In the genomic region with DNA sequence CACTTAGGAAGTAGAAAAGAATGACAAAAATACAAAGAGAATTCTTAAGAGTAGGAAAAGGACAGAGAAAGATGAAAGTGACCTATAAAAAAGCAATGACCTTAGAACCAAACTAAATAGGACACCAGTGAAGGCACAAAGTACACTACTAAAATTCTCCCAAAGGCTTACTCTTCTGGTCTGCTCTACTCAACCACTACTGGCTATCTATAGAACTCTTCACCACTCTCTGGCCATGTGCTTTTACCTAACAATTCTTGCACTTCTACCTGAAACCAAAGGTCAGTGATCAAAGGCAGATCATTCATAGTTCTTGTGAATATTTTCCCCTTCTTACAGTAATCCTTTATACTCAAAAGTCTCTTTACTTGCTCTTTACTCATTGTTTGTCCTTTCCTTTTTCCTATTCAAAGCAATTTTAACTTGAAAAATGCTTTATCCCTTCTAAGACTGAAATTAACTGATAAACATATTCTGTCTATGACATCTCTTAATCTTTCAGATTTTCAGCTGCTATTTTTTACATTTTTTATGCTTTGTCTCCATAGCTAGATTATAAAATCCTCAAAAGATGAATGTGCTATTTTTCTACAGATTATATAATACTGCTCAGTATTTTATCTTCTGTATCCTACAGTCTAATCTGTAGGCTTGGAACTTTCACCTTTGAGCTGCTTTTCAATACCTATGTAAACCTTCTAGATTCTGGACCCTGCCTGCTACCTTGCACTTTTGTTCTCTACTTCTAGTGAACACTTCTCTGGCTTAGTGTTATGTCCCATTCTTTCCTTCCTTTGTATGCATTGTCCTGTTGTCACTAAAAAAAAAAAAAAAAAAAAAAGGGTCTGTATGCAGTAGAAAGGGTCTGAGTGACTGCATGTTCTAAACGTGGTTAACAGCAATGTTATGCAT, we compare ENCODE assay signal across 1 cellular context.
TF ChIP-seq lines count a peak whose summit lies in the region.

No MANE protein-coding gene starts in this region.

TF ChIP-seq in HepG2, 621 proteins besides CTCF, POLR2A, EP300 and RAD21 (continues in another document):
- TF ChIP-seq YEATS2 (CRISPR knock-in tag; IDR thresholded peaks at IDR 0.05; ENCODE audit: borderline replicate concordance) (no peak), GATAD1 (CRISPR knock-in tag; IDR thresholded peaks at IDR 0.05) (no peak), ZMYM4 (CRISPR knock-in tag; IDR thresholded peaks at IDR 0.05) (0 out of 2 replicates have a peak, but pooled peaks have one; percentile 21), BCL6 (CRISPR knock-in tag; IDR thresholded peaks at IDR 0.05) (peak; percentile 24; the same call in 1 of the 2 replicates), KDM6A (CRISPR knock-in tag; IDR thresholded peaks at IDR 0.05; ENCODE audit: low read depth) (no peak), MIER3 (CRISPR knock-in tag; IDR thresholded peaks at IDR 0.05; ENCODE audit: borderline replicate concordance) (no peak), KDM4B (CRISPR knock-in tag; IDR thresholded peaks at IDR 0.05) (no peak), FOXC1 (CRISPR knock-in tag; IDR thresholded peaks at IDR 0.05; ENCODE audit: borderline replicate concordance) (no peak), ZNF878 (CRISPR knock-in tag; IDR thresholded peaks at IDR 0.05) (peak; percentile 27; the same call in 1 of the 2 replicates), ONECUT2 (CRISPR knock-in tag; IDR thresholded peaks at IDR 0.05) (no peak), TCF7L2 (IDR thresholded peaks at IDR 0.05; ENCODE audit: low read depth, low read length) (peak; percentile 43), HNF4G (IDR thresholded peaks at IDR 0.05; ENCODE audit: borderline replicate concordance, low read depth, low read length) (peak; percentile 90), HNF4G (CRISPR knock-in tag; IDR thresholded peaks at IDR 0.05; ENCODE audit: borderline replicate concordance, low read depth) (no peak), ZSCAN12 (CRISPR knock-in tag; IDR thresholded peaks at IDR 0.05) (no peak), ZNF644 (CRISPR knock-in tag; IDR thresholded peaks at IDR 0.05; ENCODE audit: low read depth) (peak; percentile 64), NFE2L1 (CRISPR knock-in tag; IDR thresholded peaks at IDR 0.05; ENCODE audit: borderline replicate concordance) (no peak), ZNF556 (CRISPR knock-in tag; IDR thresholded peaks at IDR 0.05; ENCODE audit: borderline replicate concordance) (no peak), ZNF331 (CRISPR knock-in tag; IDR thresholded peaks at IDR 0.05) (no peak), ESRRA (CRISPR knock-in tag; IDR thresholded peaks at IDR 0.05; ENCODE audit: low read depth) (peak; percentile 30; the same call in 1 of the 2 replicates), KAT8 (CRISPR knock-in tag; IDR thresholded peaks at IDR 0.05) (no peak), NR2F6 (IDR thresholded peaks at IDR 0.05) (peak; percentile 11; the same call in 1 of the 2 replicates), NR2F6 (CRISPR knock-in tag; IDR thresholded peaks at IDR 0.05) (no peak), CEBPG (CRISPR knock-in tag; IDR thresholded peaks at IDR 0.05) (no peak), ZNF12 (CRISPR knock-in tag; IDR thresholded peaks at IDR 0.05) (peak; percentile 97), DMAP1 (CRISPR knock-in tag; IDR thresholded peaks at IDR 0.05) (no peak), ZNF572 (CRISPR knock-in tag; IDR thresholded peaks at IDR 0.05) (no peak), U2AF2 (IDR thresholded peaks at IDR 0.05; ENCODE audit: low read depth, low read length) (no peak), PHF8 (CRISPR knock-in tag; IDR thresholded peaks at IDR 0.05) (no peak), SNRNP70 (IDR thresholded peaks at IDR 0.05; ENCODE audit: low read depth, low read length) (no peak), ZNF20 (CRISPR knock-in tag; IDR thresholded peaks at IDR 0.05) (peak; percentile 89), HNRNPLL (IDR thresholded peaks at IDR 0.05; ENCODE audit: low read depth, low read length, poor library complexity, severe bottlenecking) (no peak), TOE1 (CRISPR knock-in tag; IDR thresholded peaks at IDR 0.05) (no peak), HNRNPUL1 (IDR thresholded peaks at IDR 0.05; ENCODE audit: low read depth, low read length) (peak; percentile 78), ZKSCAN5 (CRISPR knock-in tag; IDR thresholded peaks at IDR 0.05) (no peak), HOXA7 (CRISPR knock-in tag; IDR thresholded peaks at IDR 0.05) (no peak), EED (CRISPR knock-in tag; IDR thresholded peaks at IDR 0.05) (no peak), SIX4 (CRISPR knock-in tag; IDR thresholded peaks at IDR 0.05) (no peak), RFX1 (IDR thresholded peaks at IDR 0.05) (no peak), NFATC3 (CRISPR knock-in tag; IDR thresholded peaks at IDR 0.05) (no peak), BRD4 (CRISPR knock-in tag; IDR thresholded peaks at IDR 0.05) (no peak), CC2D1A (CRISPR knock-in tag; IDR thresholded peaks at IDR 0.05) (no peak), ZNF124 (CRISPR knock-in tag; IDR thresholded peaks at IDR 0.05) (no peak), POLR2G (IDR thresholded peaks at IDR 0.05; ENCODE audit: low read depth, low read length) (no peak), ZNF570 (CRISPR knock-in tag; IDR thresholded peaks at IDR 0.05; ENCODE audit: borderline replicate concordance) (no peak), HNF4A (CRISPR knock-in tag; IDR thresholded peaks at IDR 0.05) (peak; percentile 82), ARHGAP35 (CRISPR knock-in tag; IDR thresholded peaks at IDR 0.05; ENCODE audit: borderline replicate concordance) (no peak), FOXM1 (CRISPR knock-in tag; IDR thresholded peaks at IDR 0.05) (no peak), ATF1 (CRISPR knock-in tag; IDR thresholded peaks at IDR 0.05) (no peak), TCF7 (IDR thresholded peaks at IDR 0.05; ENCODE audit: low read depth) (peak; percentile 33; the same call in 1 of the 2 replicates), RCOR2 (CRISPR knock-in tag; IDR thresholded peaks at IDR 0.05) (peak; percentile 48; the same call in 1 of the 2 replicates), MATR3 (CRISPR knock-in tag; IDR thresholded peaks at IDR 0.05) (no peak), RAD51 (IDR thresholded peaks at IDR 0.05; ENCODE audit: borderline replicate concordance) (no peak), SOX13 (IDR thresholded peaks at IDR 0.05) (no peak), SOX13 (CRISPR knock-in tag; conservative IDR thresholded peaks at IDR 0.05 in 1 of 2, IDR thresholded peaks at IDR 0.05 in 1 of 2) (peak in 1 of 2 experiments; percentile 65; a peak in 2 of 4 replicates), HMG20A (CRISPR knock-in tag; IDR thresholded peaks at IDR 0.05; ENCODE audit: borderline replicate concordance) (0 out of 2 replicates have a peak, but pooled peaks have one; percentile 3), ZNF484 (CRISPR knock-in tag; IDR thresholded peaks at IDR 0.05; ENCODE audit: borderline replicate concordance, low read depth) (no peak)
- TF ChIP-seq, protein P1, sequence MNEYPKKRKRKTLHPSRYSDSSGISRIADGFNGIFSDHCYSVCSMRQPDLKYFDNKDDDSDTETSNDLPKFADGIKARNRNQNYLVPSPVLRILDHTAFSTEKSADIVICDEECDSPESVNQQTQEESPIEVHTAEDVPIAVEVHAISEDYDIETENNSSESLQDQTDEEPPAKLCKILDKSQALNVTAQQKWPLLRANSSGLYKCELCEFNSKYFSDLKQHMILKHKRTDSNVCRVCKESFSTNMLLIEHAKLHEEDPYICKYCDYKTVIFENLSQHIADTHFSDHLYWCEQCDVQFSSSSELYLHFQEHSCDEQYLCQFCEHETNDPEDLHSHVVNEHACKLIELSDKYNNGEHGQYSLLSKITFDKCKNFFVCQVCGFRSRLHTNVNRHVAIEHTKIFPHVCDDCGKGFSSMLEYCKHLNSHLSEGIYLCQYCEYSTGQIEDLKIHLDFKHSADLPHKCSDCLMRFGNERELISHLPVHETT (CRISPR knock-in tag; conservative IDR thresholded peaks at IDR 0.05) = no peak
- TF ChIP-seq, protein P2, sequence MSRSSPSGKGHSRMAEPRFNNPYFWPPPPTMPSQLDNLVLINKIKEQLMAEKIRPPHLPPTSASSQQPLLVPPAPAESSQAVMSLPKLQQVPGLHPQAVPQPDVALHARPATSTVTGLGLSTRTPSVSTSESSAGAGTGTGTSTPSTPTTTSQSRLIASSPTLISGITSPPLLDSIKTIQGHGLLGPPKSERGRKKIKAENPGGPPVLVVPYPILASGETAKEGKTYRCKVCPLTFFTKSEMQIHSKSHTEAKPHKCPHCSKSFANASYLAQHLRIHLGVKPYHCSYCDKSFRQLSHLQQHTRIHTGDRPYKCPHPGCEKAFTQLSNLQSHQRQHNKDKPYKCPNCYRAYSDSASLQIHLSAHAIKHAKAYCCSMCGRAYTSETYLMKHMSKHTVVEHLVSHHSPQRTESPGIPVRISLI (CRISPR knock-in tag; IDR thresholded peaks at IDR 0.05; ENCODE audit: borderline replicate concordance) = peak; percentile 61; the same call in 1 of the 2 replicates
- TF ChIP-seq, protein P3, sequence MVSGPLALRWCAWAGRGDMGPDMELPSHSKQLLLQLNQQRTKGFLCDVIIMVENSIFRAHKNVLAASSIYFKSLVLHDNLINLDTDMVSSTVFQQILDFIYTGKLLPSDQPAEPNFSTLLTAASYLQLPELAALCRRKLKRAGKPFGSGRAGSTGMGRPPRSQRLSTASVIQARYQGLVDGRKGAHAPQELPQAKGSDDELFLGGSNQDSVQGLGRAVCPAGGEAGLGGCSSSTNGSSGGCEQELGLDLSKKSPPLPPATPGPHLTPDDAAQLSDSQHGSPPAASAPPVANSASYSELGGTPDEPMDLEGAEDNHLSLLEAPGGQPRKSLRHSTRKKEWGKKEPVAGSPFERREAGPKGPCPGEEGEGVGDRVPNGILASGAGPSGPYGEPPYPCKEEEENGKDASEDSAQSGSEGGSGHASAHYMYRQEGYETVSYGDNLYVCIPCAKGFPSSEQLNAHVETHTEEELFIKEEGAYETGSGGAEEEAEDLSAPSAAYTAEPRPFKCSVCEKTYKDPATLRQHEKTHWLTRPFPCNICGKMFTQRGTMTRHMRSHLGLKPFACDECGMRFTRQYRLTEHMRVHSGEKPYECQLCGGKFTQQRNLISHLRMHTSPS (CRISPR knock-in tag; IDR thresholded peaks at IDR 0.05; ENCODE audit: low read depth) = no peak
- TF ChIP-seq, protein P4, sequence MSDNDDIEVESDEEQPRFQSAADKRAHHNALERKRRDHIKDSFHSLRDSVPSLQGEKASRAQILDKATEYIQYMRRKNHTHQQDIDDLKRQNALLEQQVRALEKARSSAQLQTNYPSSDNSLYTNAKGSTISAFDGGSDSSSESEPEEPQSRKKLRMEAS (IDR thresholded peaks at IDR 0.05) = peak; percentile 66
- TF ChIP-seq, protein P5, sequence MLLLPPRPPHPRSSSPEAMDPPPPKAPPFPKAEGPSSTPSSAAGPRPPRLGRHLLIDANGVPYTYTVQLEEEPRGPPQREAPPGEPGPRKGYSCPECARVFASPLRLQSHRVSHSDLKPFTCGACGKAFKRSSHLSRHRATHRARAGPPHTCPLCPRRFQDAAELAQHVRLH (CRISPR knock-in tag; IDR thresholded peaks at IDR 0.05; ENCODE audit: borderline replicate concordance, low read depth) = no peak
- TF ChIP-seq, protein P6, sequence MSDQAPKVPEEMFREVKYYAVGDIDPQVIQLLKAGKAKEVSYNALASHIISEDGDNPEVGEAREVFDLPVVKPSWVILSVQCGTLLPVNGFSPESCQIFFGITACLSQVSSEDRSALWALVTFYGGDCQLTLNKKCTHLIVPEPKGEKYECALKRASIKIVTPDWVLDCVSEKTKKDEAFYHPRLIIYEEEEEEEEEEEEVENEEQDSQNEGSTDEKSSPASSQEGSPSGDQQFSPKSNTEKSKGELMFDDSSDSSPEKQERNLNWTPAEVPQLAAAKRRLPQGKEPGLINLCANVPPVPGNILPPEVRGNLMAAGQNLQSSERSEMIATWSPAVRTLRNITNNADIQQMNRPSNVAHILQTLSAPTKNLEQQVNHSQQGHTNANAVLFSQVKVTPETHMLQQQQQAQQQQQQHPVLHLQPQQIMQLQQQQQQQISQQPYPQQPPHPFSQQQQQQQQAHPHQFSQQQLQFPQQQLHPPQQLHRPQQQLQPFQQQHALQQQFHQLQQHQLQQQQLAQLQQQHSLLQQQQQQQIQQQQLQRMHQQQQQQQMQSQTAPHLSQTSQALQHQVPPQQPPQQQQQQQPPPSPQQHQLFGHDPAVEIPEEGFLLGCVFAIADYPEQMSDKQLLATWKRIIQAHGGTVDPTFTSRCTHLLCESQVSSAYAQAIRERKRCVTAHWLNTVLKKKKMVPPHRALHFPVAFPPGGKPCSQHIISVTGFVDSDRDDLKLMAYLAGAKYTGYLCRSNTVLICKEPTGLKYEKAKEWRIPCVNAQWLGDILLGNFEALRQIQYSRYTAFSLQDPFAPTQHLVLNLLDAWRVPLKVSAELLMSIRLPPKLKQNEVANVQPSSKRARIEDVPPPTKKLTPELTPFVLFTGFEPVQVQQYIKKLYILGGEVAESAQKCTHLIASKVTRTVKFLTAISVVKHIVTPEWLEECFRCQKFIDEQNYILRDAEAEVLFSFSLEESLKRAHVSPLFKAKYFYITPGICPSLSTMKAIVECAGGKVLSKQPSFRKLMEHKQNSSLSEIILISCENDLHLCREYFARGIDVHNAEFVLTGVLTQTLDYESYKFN (CRISPR knock-in tag; conservative IDR thresholded peaks at IDR 0.05) = peak; percentile 38; the same call in 1 of the 2 replicates
- TF ChIP-seq, protein P7, sequence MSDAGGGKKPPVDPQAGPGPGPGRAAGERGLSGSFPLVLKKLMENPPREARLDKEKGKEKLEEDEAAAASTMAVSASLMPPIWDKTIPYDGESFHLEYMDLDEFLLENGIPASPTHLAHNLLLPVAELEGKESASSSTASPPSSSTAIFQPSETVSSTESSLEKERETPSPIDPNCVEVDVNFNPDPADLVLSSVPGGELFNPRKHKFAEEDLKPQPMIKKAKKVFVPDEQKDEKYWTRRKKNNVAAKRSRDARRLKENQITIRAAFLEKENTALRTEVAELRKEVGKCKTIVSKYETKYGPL (CRISPR knock-in tag; IDR thresholded peaks at IDR 0.05) = no peak
- TF ChIP-seq, protein P8, sequence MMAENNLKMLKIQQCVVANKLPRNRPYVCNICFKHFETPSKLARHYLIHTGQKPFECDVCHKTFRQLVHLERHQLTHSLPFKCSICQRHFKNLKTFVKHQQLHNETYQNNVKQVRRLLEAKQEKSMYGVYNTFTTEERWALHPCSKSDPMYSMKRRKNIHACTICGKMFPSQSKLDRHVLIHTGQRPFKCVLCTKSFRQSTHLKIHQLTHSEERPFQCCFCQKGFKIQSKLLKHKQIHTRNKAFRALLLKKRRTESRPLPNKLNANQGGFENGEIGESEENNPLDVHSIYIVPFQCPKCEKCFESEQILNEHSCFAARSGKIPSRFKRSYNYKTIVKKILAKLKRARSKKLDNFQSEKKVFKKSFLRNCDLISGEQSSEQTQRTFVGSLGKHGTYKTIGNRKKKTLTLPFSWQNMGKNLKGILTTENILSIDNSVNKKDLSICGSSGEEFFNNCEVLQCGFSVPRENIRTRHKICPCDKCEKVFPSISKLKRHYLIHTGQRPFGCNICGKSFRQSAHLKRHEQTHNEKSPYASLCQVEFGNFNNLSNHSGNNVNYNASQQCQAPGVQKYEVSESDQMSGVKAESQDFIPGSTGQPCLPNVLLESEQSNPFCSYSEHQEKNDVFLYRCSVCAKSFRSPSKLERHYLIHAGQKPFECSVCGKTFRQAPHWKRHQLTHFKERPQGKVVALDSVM (CRISPR knock-in tag; IDR thresholded peaks at IDR 0.05) = no peak
- TF ChIP-seq, protein P9, sequence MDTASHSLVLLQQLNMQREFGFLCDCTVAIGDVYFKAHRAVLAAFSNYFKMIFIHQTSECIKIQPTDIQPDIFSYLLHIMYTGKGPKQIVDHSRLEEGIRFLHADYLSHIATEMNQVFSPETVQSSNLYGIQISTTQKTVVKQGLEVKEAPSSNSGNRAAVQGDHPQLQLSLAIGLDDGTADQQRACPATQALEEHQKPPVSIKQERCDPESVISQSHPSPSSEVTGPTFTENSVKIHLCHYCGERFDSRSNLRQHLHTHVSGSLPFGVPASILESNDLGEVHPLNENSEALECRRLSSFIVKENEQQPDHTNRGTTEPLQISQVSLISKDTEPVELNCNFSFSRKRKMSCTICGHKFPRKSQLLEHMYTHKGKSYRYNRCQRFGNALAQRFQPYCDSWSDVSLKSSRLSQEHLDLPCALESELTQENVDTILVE (CRISPR knock-in tag; IDR thresholded peaks at IDR 0.05) = no peak
